16 cellular contexts compared by ENCODE assay signal in the genomic region with DNA sequence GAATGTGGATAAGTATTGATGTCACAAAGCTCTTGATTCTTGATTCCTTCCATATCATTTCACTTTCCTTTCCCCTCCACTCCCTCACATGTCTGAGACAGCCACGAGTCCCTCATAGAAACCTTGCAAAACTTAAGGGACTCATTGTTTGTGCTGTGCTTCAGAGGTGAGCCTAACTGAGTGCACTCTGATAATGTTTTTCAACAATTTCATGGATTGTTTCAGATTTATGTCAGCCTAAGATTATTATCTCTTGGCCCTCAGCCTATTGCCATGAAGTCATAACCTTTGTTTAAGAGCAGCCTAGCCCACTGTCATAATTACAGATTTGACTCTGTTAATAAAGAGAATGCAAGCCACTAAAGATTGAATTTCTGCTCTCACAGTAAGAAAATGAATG.
"Had no signal": no experiment of that assay in that cellular context is flagged by ENCODE, and none has a peak within 500 bp of the region (broad histone marks: within the 10 kb centered on the region; RNA-seq: fewer than 3 reads in every experiment).

No MANE protein-coding gene starts in this region.

- H3K4me1 ChIP-seq: gastroesophageal sphincter had no signal

- H3K9me3 Mint-ChIP-seq: activated CD4-positive, alpha-beta T cell treated with anti-CD3 and anti-CD28 coated beads, Interleukin-2, amount 10 ng/mL, durations not matched to agents 7 days and 5 days; stimulated activated naive CD8-positive, alpha-beta T cell treated with anti-CD3 and anti-CD28 coated beads, Interleukin-15, Interleukin-2, amounts not matched to agents 100 ng/mL and 50 ng/mL, for 24 hours; T-cell had no signal

- H3K27ac Mint-ChIP-seq: activated CD4-positive, alpha-beta T cell treated with anti-CD3 and anti-CD28 coated beads, Interleukin-2, amount 10 ng/mL, durations not matched to agents 7 days and 5 days; activated naive CD8-positive, alpha-beta T cell; stimulated activated naive CD8-positive, alpha-beta T cell treated with anti-CD3 and anti-CD28 coated beads, Interleukin-15, Interleukin-2, amounts not matched to agents 100 ng/mL and 50 ng/mL, for 24 hours; T-cell had no signal

- H3K27me3 ChIP-seq: body of pancreas, gastroesophageal sphincter, hepatocyte, ovary, upper lobe of right lung had no signal

- H3K4me3 ChIP-seq: body of pancreas, gastroesophageal sphincter, hepatocyte, ovary, upper lobe of right lung had no signal

- H3K9me3 ChIP-seq: body of pancreas, gastroesophageal sphincter, ovary, upper lobe of right lung had no signal

- H3K27me3 Mint-ChIP-seq: stimulated activated naive CD8-positive, alpha-beta T cell treated with anti-CD3 and anti-CD28 coated beads, Interleukin-15, Interleukin-2, amounts not matched to agents 100 ng/mL and 50 ng/mL, for 24 hours had no signal

- H3K36me3 ChIP-seq: gastroesophageal sphincter, ovary, upper lobe of right lung had no signal

- H3K4me2 ChIP-seq: hepatocyte had no signal

- H3K36me3 Mint-ChIP-seq: activated naive CD8-positive, alpha-beta T cell; T-cell had no signal

- H2AFZ ChIP-seq: hepatocyte had no signal

- ATAC-seq: gastroesophageal sphincter, sciatic nerve, T-cell, upper lobe of right lung had no signal

- H3K27ac ChIP-seq: gastroesophageal sphincter, hepatocyte, ovary, upper lobe of right lung had no signal

- H3K4me3 Mint-ChIP-seq: activated CD4-positive, alpha-beta T cell treated with anti-CD3 and anti-CD28 coated beads, Interleukin-2, amount 10 ng/mL, durations not matched to agents 7 days and 5 days; activated naive CD8-positive, alpha-beta T cell; stimulated activated naive CD8-positive, alpha-beta T cell treated with anti-CD3 and anti-CD28 coated beads, Interleukin-15, Interleukin-2, amounts not matched to agents 100 ng/mL and 50 ng/mL, for 24 hours; T-cell had no signal

- H3K79me2 ChIP-seq: hepatocyte had no signal

- DNase-seq: activated CD4-positive, alpha-beta T cell treated with anti-CD3 and anti-CD28 coated beads, Interleukin-2, amount 10 ng/mL, durations not matched to agents 7 days and 5 days; activated gamma-delta T cell treated with Interleukin-2 at 50 U/mL for 16 hours; amygdala; body of pancreas; central memory CD4-positive, alpha-beta T cell; cortex of kidney; effector memory CD4-positive, alpha-beta T cell; ovary; T-cell; T-helper 9 cell; upper lobe of right lung had no signal

- H3K4me1 Mint-ChIP-seq: activated CD4-positive, alpha-beta T cell treated with anti-CD3 and anti-CD28 coated beads, Interleukin-2, amount 10 ng/mL, durations not matched to agents 7 days and 5 days; T-cell had no signal
